In genomic region chr1:114122891-114123621, GRCh38 we compare ENCODE assay signal across 13 cellular contexts. TPM values are rescaled to one million over a fixed set of nuclear protein-coding genes. Genes with fewer than 3 reads are reported as not detected.
DNase-seq lines count a peak whose midpoint lies in the region; ATAC-seq and TF ChIP-seq lines count a peak whose summit lies in the region.
"Had no signal": no experiment of that assay in that cellular context is flagged by ENCODE, and none has a peak within 500 bp of the region (broad histone marks: within the 10 kb centered on the region; RNA-seq: fewer than 3 reads in every experiment).

No MANE protein-coding gene starts in this region.

- H3K4me1 ChIP-seq in cardiac muscle cell (ENCODE audit: low read depth) (peaks cover 3% of the 10 kb centered on the region), right cardiac atrium (ENCODE audit: control insufficient read depth, insufficient read depth, low read length) (no peaks in the 10 kb centered on the region), smooth muscle cell (ENCODE audit: low read depth) (peaks cover 10% of the 10 kb centered on the region), colonic mucosa (no peaks in the 10 kb centered on the region)

- no peak overlapping the region for H3K4me3 Mint-ChIP-seq in CD4-positive, alpha-beta T cell
- H3K4me3 Mint-ChIP-seq: activated T-helper 17 cell treated with anti-CD3 and anti-CD28 coated beads, Interleukin-2, amount 50 U/mL, for 72 hours had no signal

- H3K9me3 ChIP-seq in cardiac muscle cell (ENCODE audit: low read depth) (no peaks in the 10 kb centered on the region), right cardiac atrium (ENCODE audit: control insufficient read depth, low read length) (no peaks in the 10 kb centered on the region), smooth muscle cell (replicated peaks; ENCODE audit: low read depth) (no peaks in the 10 kb centered on the region), colonic mucosa (no peaks in the 10 kb centered on the region)
- no peaks in the 10 kb centered on the region for H3K9me3 ChIP-seq in CD4-positive, alpha-beta T cell (ENCODE audit: control insufficient read depth, low read length)
- H3K9me3 ChIP-seq: heart right ventricle had no signal

- DNase-seq in cardiac muscle cell (ENCODE audit: low read depth in 1 of 2, low spot score in 1 of 2) (peak; percentile 6 to 41), right cardiac atrium (no peak), RWPE1 (ENCODE audit: low spot score) (peak; percentile 78), fibroblast of the aortic adventitia (ENCODE audit: low read depth) (peak; percentile 8), smooth muscle cell (lab: John Stamatoyannopoulos, UW; ENCODE audit: unreplicated experiment) (no peak), colonic mucosa (no peak), left lobe of liver (ENCODE audit: low spot score) (no peak)
- no peak for DNase-seq in CD4-positive, alpha-beta T cell
- DNase-seq: HCEC 1CT, heart right ventricle, NCI-H1436 had no signal

- H3K4me3 ChIP-seq in cardiac muscle cell = no peak overlapping the region
- no peak overlapping the region for H3K4me3 ChIP-seq in right cardiac atrium (ENCODE audit: low read length)
- H3K4me3 ChIP-seq in fibroblast of the aortic adventitia (ENCODE audit: low read depth, low read length) = no peak overlapping the region
- H3K4me3 ChIP-seq in smooth muscle cell = no peak overlapping the region
- H3K4me3 ChIP-seq in colonic mucosa = no peak overlapping the region
- H3K4me3 ChIP-seq: coronary artery, heart right ventricle had no signal

- TF ChIP-seq CTCF in cardiac muscle cell (IDR thresholded peaks at IDR 0.05; ENCODE audit: low read depth, low read length) = no peak
- TF ChIP-seq CTCF in RWPE1 (conservative IDR thresholded peaks at IDR 0.05; ENCODE audit: low read depth) = no peak
- no peak for TF ChIP-seq CTCF in fibroblast of the aortic adventitia (IDR thresholded peaks at IDR 0.05; ENCODE audit: insufficient read depth, low read length)
- TF ChIP-seq CTCF in smooth muscle cell (IDR thresholded peaks at IDR 0.05; ENCODE audit: borderline replicate concordance, insufficient read depth, poor library complexity, severe bottlenecking) = no peak
- no peak for TF ChIP-seq CTCF in colonic mucosa (IDR thresholded peaks at IDR 0.05)
- no peak for TF ChIP-seq CTCF in CD4-positive, alpha-beta T cell (IDR thresholded peaks at IDR 0.05)

- POLR2A ChIA-PET in RWPE1 (lab: Yijun Ruan, JAX; ENCODE audit: low non-redundant PET) = no interaction called here
- POLR2A ChIA-PET in CD4-positive, alpha-beta T cell (lab: Charles Lee) = no interaction called here

- H3K9me3 Mint-ChIP-seq in CD4-positive, alpha-beta T cell = no peaks in the 10 kb centered on the region
- H3K9me3 Mint-ChIP-seq: activated T-helper 17 cell treated with anti-CD3 and anti-CD28 coated beads, Interleukin-2, amount 50 U/mL, for 72 hours had no signal

- WGBS in right cardiac atrium = 57% methylated on average over 10 of the region's 10 CpGs
- 63% methylated on average over 10 of the region's 10 CpGs for WGBS in smooth muscle cell (ENCODE audit: low lambda C conversion rate)

- H3K27me3 ChIP-seq in cardiac muscle cell (no peaks in the 10 kb centered on the region), right cardiac atrium (ENCODE audit: control insufficient read depth, insufficient read depth) (no peaks in the 10 kb centered on the region), smooth muscle cell (ENCODE audit: low read depth) (no peaks in the 10 kb centered on the region), colonic mucosa (no peaks in the 10 kb centered on the region)
- H3K27me3 ChIP-seq in CD4-positive, alpha-beta T cell (ENCODE audit: control insufficient read depth, insufficient read depth, low read length) = no peaks in the 10 kb centered on the region

- H3K4me1 Mint-ChIP-seq in CD4-positive, alpha-beta T cell (ENCODE audit: low read depth) = peaks cover 6% of the 10 kb centered on the region
- H3K4me1 Mint-ChIP-seq: activated T-helper 17 cell treated with anti-CD3 and anti-CD28 coated beads, Interleukin-2, amount 50 U/mL, for 72 hours had no signal

- CTCF ChIA-PET in RWPE1 (lab: Yijun Ruan, JAX) = interaction anchor here (0.6 to 1.0 kb wide), 3 partner anchors 22 to 1860 kb away, joined by 3 to 5 read pairs (median 3); no protein-coding TSS in a partner anchor
- CTCF ChIA-PET in CD4-positive, alpha-beta T cell (lab: Charles Lee) = no interaction called here

- H3K27me3 Mint-ChIP-seq in CD4-positive, alpha-beta T cell = no peaks in the 10 kb centered on the region
- H3K27me3 Mint-ChIP-seq: activated T-helper 17 cell treated with anti-CD3 and anti-CD28 coated beads, Interleukin-2, amount 50 U/mL, for 72 hours had no signal

- intact Hi-C loops in right cardiac atrium (cut with DNase I) (no loop called here), colonic mucosa (cut with DNase I) (no loop called here)
- intact Hi-C loops in CD4-positive, alpha-beta T cell (cut with DNase I, micrococcal nuclease) = no loop called here

- no peaks in the 10 kb centered on the region for H3K79me2 ChIP-seq in smooth muscle cell (ENCODE audit: low read depth)

- no peak overlapping the region for H3K4me2 ChIP-seq in smooth muscle cell

- no peak overlapping the region for H3K27ac Mint-ChIP-seq in CD4-positive, alpha-beta T cell
- H3K27ac Mint-ChIP-seq: activated T-helper 17 cell treated with anti-CD3 and anti-CD28 coated beads, Interleukin-2, amount 50 U/mL, for 72 hours had no signal

- H3K9ac ChIP-seq in smooth muscle cell (ENCODE audit: low read depth) (no peak overlapping the region), colonic mucosa (ENCODE audit: low read depth in 2 of 2, low read length in 2 of 2) (no peak overlapping the region)

- no peak overlapping the region for H2AFZ ChIP-seq in smooth muscle cell (ENCODE audit: low read depth)

- no peaks in the 10 kb centered on the region for H3F3A ChIP-seq in smooth muscle cell (ENCODE audit: low read depth)

- no peak overlapping the region for H3K27ac ChIP-seq in cardiac muscle cell
- H3K27ac ChIP-seq in right cardiac atrium (ENCODE audit: low read length) = no peak overlapping the region
- no peak overlapping the region for H3K27ac ChIP-seq in RWPE1
- peak overlapping the region; percentile 66 for H3K27ac ChIP-seq in smooth muscle cell (ENCODE audit: low read depth)
- H3K27ac ChIP-seq in colonic mucosa = no peak overlapping the region
- no peak overlapping the region for H3K27ac ChIP-seq in CD4-positive, alpha-beta T cell (ENCODE audit: low read depth, low read length)
- H3K27ac ChIP-seq: coronary artery, heart right ventricle had no signal

- no peak for ATAC-seq in right cardiac atrium
- ATAC-seq in left lobe of liver = no peak
- ATAC-seq in CD4-positive, alpha-beta T cell (ENCODE audit: poor library complexity) = no peak
- ATAC-seq: activated T-helper 17 cell treated with anti-CD3 and anti-CD28 coated beads, Interleukin-2, amount 50 U/mL, for 72 hours had no signal

- H3K36me3 Mint-ChIP-seq in CD4-positive, alpha-beta T cell (ENCODE audit: low read depth) = no peaks in the 10 kb centered on the region

- no peaks in the 10 kb centered on the region for H3K36me3 ChIP-seq in cardiac muscle cell
- no peaks in the 10 kb centered on the region for H3K36me3 ChIP-seq in smooth muscle cell (ENCODE audit: low read depth)
- H3K36me3 ChIP-seq in colonic mucosa = no peaks in the 10 kb centered on the region
- H3K36me3 ChIP-seq: heart right ventricle had no signal

- no peaks in the 10 kb centered on the region for H4K20me1 ChIP-seq in smooth muscle cell (ENCODE audit: low read depth)

RNA-seq across cellular contexts. Expression of gene SYT6, which starts 30.6 kb away (rescaled TPM):
- 0.09 TPM in 1 of 2 replicates, not detected in the other for total RNA-seq in cardiac muscle cell
- polyA plus RNA-seq in cardiac muscle cell = 0.44 TPM in 1 of 2 replicates, not detected in the other
- total RNA-seq in right cardiac atrium = not detected
- polyA plus RNA-seq in right cardiac atrium = not detected
- not detected in 2 replicates for total RNA-seq in fibroblast of the aortic adventitia (ENCODE audit: low replicate concordance)
- total RNA-seq in smooth muscle cell = not detected in 2 replicates
- polyA plus RNA-seq in smooth muscle cell = 0.15 TPM in 1 of 2 replicates, not detected in the other
- under 1 TPM; 0.22 to 0.35 TPM for total RNA-seq in colonic mucosa
- total RNA-seq in left lobe of liver = 0.08 TPM
- total RNA-seq in CD4-positive, alpha-beta T cell = not detected
- total RNA-seq: activated T-helper 17 cell treated with anti-CD3 and anti-CD28 coated beads, Interleukin-2, amount 50 U/mL, for 72 hours had no signal
- polyA plus RNA-seq: heart right ventricle had no signal

Comparison
In these comparisons a context has a peak if more than half of its experiments do, and no peak if none do; other contexts are left out.
1. DNase-seq: peak in cardiac muscle cell (2 of 2), RWPE1 (single experiment) and fibroblast of the aortic adventitia (single experiment); none in right cardiac atrium (0 of 3), smooth muscle cell (single experiment), colonic mucosa (single experiment), left lobe of liver (single experiment) and CD4-positive, alpha-beta T cell (0 of 10).